9 cellular contexts compared by ENCODE assay signal in the genomic region with DNA sequence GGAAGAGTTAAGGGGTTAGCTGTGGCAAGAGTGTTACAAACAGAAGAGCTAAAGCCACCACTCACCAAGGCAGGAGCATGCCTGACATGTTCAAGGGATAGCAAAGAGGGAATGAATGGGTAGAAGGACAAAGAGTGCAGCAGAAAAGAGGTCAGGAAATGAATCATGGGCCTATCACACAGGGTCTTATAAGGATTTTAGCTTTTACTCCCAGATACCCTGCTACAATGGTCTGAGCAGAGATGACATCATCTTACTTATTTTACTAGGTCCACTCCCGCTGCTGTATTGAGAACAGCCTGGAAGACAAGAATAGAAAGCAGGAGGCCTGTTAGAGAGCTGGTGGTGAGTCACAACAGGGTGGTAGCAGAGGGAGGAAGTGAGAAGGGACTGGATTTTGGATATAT. TPM values are rescaled to one million over a fixed set of nuclear protein-coding genes. Genes with fewer than 3 reads are reported as not detected.
DNase-seq lines count a peak whose midpoint lies in the region; ATAC-seq and TF ChIP-seq lines count a peak whose summit lies in the region.
"Had no signal": no experiment of that assay in that cellular context is flagged by ENCODE, and none has a peak within 500 bp of the region (broad histone marks: within the 10 kb centered on the region; RNA-seq: fewer than 3 reads in every experiment).

No MANE protein-coding gene starts in this region.

- H3K4me3 ChIP-seq in A673 (ENCODE audit: low read depth, low read length, poor library complexity, severe bottlenecking) (no peak overlapping the region), fibroblast of the aortic adventitia (ENCODE audit: low read depth, low read length) (no peak overlapping the region), retinal pigment epithelial cell (ENCODE audit: low read length) (no peak overlapping the region)
- H3K4me3 ChIP-seq: upper lobe of left lung had no signal

- CTCF ChIA-PET in A673 (lab: Charles Lee), result interaction anchor here (1.1 kb wide), 1 partner anchor 10 kb away, joined by 4 read pairs; the partner anchor contains the start of gene TRAF6

- POLR2A ChIA-PET in A673 (lab: Charles Lee; ENCODE audit: low non-redundant PET), result no interaction called here

- ATAC-seq in GM18520 (IDR thresholded peaks at IDR 0.05; ENCODE audit: unreplicated experiment), result peak; percentile 55
- peak; percentile 97 for ATAC-seq in HG03039 (IDR thresholded peaks at IDR 0.05; ENCODE audit: unreplicated experiment)

- peak; percentile 96 for DNase-seq in A673 (ENCODE audit: low spot score)
- peak; percentile 80 for DNase-seq in RKO (ENCODE audit: low spot score)
- peak; percentile 89 for DNase-seq in fibroblast of the aortic adventitia (ENCODE audit: low read depth)
- DNase-seq in retinal pigment epithelial cell (ENCODE audit: low read depth), result peak; percentile 66
- DNase-seq in GDM1 (lab: John Stamatoyannopoulos, UW), result no peak
- DNase-seq in mesenteric fat pad (ENCODE audit: low spot score), result no peak
- DNase-seq: upper lobe of left lung had no signal

- H3K27me3 ChIP-seq in A673 (replicated peaks; ENCODE audit: insufficient read depth, low read depth, low read length, poor library complexity), result no peaks in the 10 kb centered on the region
- H3K27me3 ChIP-seq: upper lobe of left lung had no signal

- TF ChIP-seq CTCF in A673 (conservative IDR thresholded peaks at IDR 0.05; ENCODE audit: low read depth, low read length) (no peak), fibroblast of the aortic adventitia (IDR thresholded peaks at IDR 0.05; ENCODE audit: insufficient read depth, low read length) (no peak), retinal pigment epithelial cell (conservative IDR thresholded peaks at IDR 0.05; ENCODE audit: low read depth, low read length) (no peak)

- peaks cover 56% of the 10 kb centered on the region for H3K36me3 ChIP-seq in A673 (ENCODE audit: insufficient read depth, low read length, poor library complexity, severe bottlenecking)

- intact Hi-C loops in A673 (cut with micrococcal nuclease; ENCODE audit: unreplicated experiment), result no loop called here

- no peaks in the 10 kb centered on the region for H3K9me3 ChIP-seq in A673 (ENCODE audit: low read depth, low read length, poor library complexity, severe bottlenecking)
- H3K9me3 ChIP-seq: upper lobe of left lung had no signal

- peak overlapping the region; percentile 0 for H3K27ac ChIP-seq in A673 (ENCODE audit: low read depth, low read length, poor library complexity, severe bottlenecking)

- BruUV-seq in A673 (replicated peaks; lab: Mats Ljungman, UMichigan), result no TSS peak

- H3K4me1 ChIP-seq in A673 (ENCODE audit: insufficient read depth, low read length, poor library complexity, severe bottlenecking), result peaks cover 13% of the 10 kb centered on the region

RNA-seq across cellular contexts. Expression of gene TRAF6, which starts 9.8 kb away (rescaled TPM):
- total RNA-seq in A673 (2021), result 25.5 and 28.6 TPM in 2 replicates
- total RNA-seq in fibroblast of the aortic adventitia (ENCODE audit: low replicate concordance), result 8.0 and 11.8 TPM in 2 replicates
- 13.4 TPM for total RNA-seq in mesenteric fat pad

Comparison
In these comparisons a context has a peak if more than half of its experiments do, and no peak if none do; other contexts are left out.
1. DNase-seq: peak in A673 (single experiment), RKO (single experiment), fibroblast of the aortic adventitia (single experiment) and retinal pigment epithelial cell (single experiment); none in GDM1 (single experiment) and mesenteric fat pad (single experiment).